Comparison of ENCODE assay signal across 24 cellular contexts in the genomic region with DNA sequence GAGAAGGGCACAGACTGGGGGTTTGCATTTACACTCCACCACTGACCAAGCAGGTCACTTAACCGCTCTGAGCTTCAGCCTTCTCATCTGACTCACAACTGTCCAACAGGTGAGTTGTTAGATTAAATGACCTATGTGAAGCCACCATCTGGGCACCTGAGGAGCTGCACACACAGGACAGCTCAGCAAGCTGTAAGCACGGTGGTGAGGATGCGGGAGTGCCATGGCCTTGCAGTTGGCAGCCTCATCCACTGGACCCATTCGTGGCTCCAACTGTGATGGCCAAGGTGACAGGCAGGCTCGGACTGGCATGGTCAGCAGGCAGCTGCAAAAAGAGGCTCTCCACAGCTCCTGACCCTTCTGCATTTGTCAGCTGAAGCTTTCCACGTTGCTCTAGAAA. TPM values are rescaled to one million over a fixed set of nuclear protein-coding genes. Genes with fewer than 3 reads are reported as not detected.
A peak's percentile ranks its signal among the peaks of the same experiment; 100 is the strongest.
DNase-seq lines count a peak whose midpoint lies in the region; ATAC-seq and TF ChIP-seq lines count a peak whose summit lies in the region.
"Had no signal": no experiment of that assay in that cellular context is flagged by ENCODE, and none has a peak within 500 bp of the region (broad histone marks: within the 10 kb centered on the region; RNA-seq: fewer than 3 reads in every experiment).

No MANE protein-coding gene starts in this region.

- ATAC-seq in right lobe of liver: peak; percentile 31 to 70 (median 50)
- no peak for ATAC-seq in activated CD4-positive, CD25-positive, alpha-beta regulatory T cell treated with anti-CD3 and anti-CD28 coated beads, Interleukin-2, amount 50 U/mL, for 24 hours
- ATAC-seq in natural killer cell treated with Interleukin-12 subunit alpha and Interleukin-12 subunit beta and Interleukin-15 and Interleukin-18, amount 100 ng/mL, for 72 hours: no peak
- ATAC-seq: left cardiac atrium, natural killer cell, sciatic nerve, SK-N-SH treated with all-trans-retinoic acid at 6 μM for 48 hours had no signal

- H3K9me3 ChIP-seq in Caco-2 (no peaks in the 10 kb centered on the region), right lobe of liver (no peaks in the 10 kb centered on the region), esophagus squamous epithelium (no peaks in the 10 kb centered on the region)
- H3K9me3 ChIP-seq: adrenal gland, ovary, thoracic aorta had no signal

- H3K36me3 ChIP-seq in Caco-2 (ENCODE audit: control insufficient read depth, insufficient read depth, low read length) (no peaks in the 10 kb centered on the region), H7 (replicated peaks; ENCODE audit: control insufficient read depth, insufficient read depth, low read length) (no peaks in the 10 kb centered on the region), right lobe of liver (no peaks in the 10 kb centered on the region), esophagus squamous epithelium (no peaks in the 10 kb centered on the region)
- H3K36me3 ChIP-seq: adrenal gland, ovary, thoracic aorta had no signal

- H3K27ac ChIP-seq in right lobe of liver: no peak overlapping the region
- no peak overlapping the region for H3K27ac ChIP-seq in esophagus squamous epithelium
- H3K27ac ChIP-seq: adrenal gland, ovary, RWPE1, thoracic aorta had no signal

- WGBS in right lobe of liver (ENCODE audit: insufficient coverage, low coverage, low lambda C conversion rate, missing lambda C conversion rate): 57% methylated on average over 3 of the region's 6 CpGs
- 63 to 75% methylated on average over 1 to 5 of the region's 6 CpGs for WGBS in esophagus squamous epithelium, 2 donors

- peaks cover 14% of the 10 kb centered on the region for H3K4me1 Mint-ChIP-seq in Caco-2 (ENCODE audit: low read depth, unreplicated experiment)
- no peaks in the 10 kb centered on the region for H3K4me1 Mint-ChIP-seq in natural killer cell treated with Interleukin-12 subunit alpha and Interleukin-12 subunit beta and Interleukin-15 and Interleukin-18, amount 100 ng/mL, for 72 hours (ENCODE audit: low read depth in 2 of 2)
- H3K4me1 Mint-ChIP-seq: natural killer cell had no signal

- TF ChIP-seq POLR2A in right lobe of liver (IDR thresholded peaks at IDR 0.05) (no peak), esophagus squamous epithelium (IDR thresholded peaks at IDR 0.05) (no peak)

- no peaks in the 10 kb centered on the region for H3K36me3 Mint-ChIP-seq in Caco-2 (ENCODE audit: insufficient read depth, unreplicated experiment)
- no peaks in the 10 kb centered on the region for H3K36me3 Mint-ChIP-seq in natural killer cell treated with Interleukin-12 subunit alpha and Interleukin-12 subunit beta and Interleukin-15 and Interleukin-18, amount 100 ng/mL, for 72 hours
- H3K36me3 Mint-ChIP-seq: activated CD4-positive, alpha-beta memory T cell treated with anti-CD3 and anti-CD28 coated beads for 36 hours; natural killer cell had no signal

- H3K27ac Mint-ChIP-seq in Caco-2 (ENCODE audit: unreplicated experiment): peak overlapping the region; percentile 72
- H3K27ac Mint-ChIP-seq in natural killer cell treated with Interleukin-12 subunit alpha and Interleukin-12 subunit beta and Interleukin-15 and Interleukin-18, amount 100 ng/mL, for 72 hours: no peak overlapping the region
- H3K27ac Mint-ChIP-seq: activated B cell treated with CpG ODN at 0.5 μM for 24 hours; activated CD4-positive, alpha-beta memory T cell treated with anti-CD3 and anti-CD28 coated beads for 36 hours; natural killer cell had no signal

- H3K27me3 Mint-ChIP-seq in Caco-2 (ENCODE audit: insufficient read depth, unreplicated experiment): no peaks in the 10 kb centered on the region
- H3K27me3 Mint-ChIP-seq in natural killer cell treated with Interleukin-12 subunit alpha and Interleukin-12 subunit beta and Interleukin-15 and Interleukin-18, amount 100 ng/mL, for 72 hours: peaks cover 0 to 19% of the 10 kb centered on the region in 2 donors

- no TSS peak for BruUV-seq in Caco-2 (replicated peaks; lab: Mats Ljungman, UMichigan)

- no peak overlapping the region for H3K4me3 Mint-ChIP-seq in Caco-2 (ENCODE audit: unreplicated experiment)
- H3K4me3 Mint-ChIP-seq in natural killer cell treated with Interleukin-12 subunit alpha and Interleukin-12 subunit beta and Interleukin-15 and Interleukin-18, amount 100 ng/mL, for 72 hours: no peak overlapping the region
- H3K4me3 Mint-ChIP-seq: activated B cell treated with CpG ODN at 0.5 μM for 24 hours; activated CD4-positive, alpha-beta memory T cell treated with anti-CD3 and anti-CD28 coated beads for 36 hours; natural killer cell had no signal

- peak; percentile 49 to 60 for DNase-seq in Caco-2
- peak; percentile 56 for DNase-seq in H7
- peak; percentile 56 for DNase-seq in SW480 (ENCODE audit: low spot score)
- no peak for DNase-seq in right lobe of liver
- no peak for DNase-seq in natural killer cell treated with Interleukin-12 subunit alpha and Interleukin-12 subunit beta and Interleukin-15 and Interleukin-18, amount 100 ng/mL, for 72 hours (ENCODE audit: low spot score)
- DNase-seq in esophagus squamous epithelium (lab: John Stamatoyannopoulos, UW): no peak
- no peak for DNase-seq in NCI-H1048 (lab: John Stamatoyannopoulos, UW)
- DNase-seq: activated B cell treated with CpG ODN at 0.5 μM for 24 hours; activated CD4-positive, alpha-beta memory T cell treated with anti-CD3 and anti-CD28 coated beads for 36 hours; adrenal gland; C1 segment of cervical spinal cord; cortex of kidney; HCEC 1CT; left cardiac atrium; natural killer cell; NCI-H2029; NCI-H446 treated with DMSO at 0.1 percent for 48 hours; ovary; T-helper 9 cell had no signal

- H3K27me3 ChIP-seq in Caco-2 (replicated peaks; ENCODE audit: control insufficient read depth, insufficient read depth, low read length) (no peaks in the 10 kb centered on the region), H7 (ENCODE audit: control insufficient read depth, insufficient read depth, low read length) (no peaks in the 10 kb centered on the region), right lobe of liver (no peaks in the 10 kb centered on the region), esophagus squamous epithelium (peaks cover 0 to 9% (median 0%) of the 10 kb centered on the region in 4 donors)
- H3K27me3 ChIP-seq: adrenal gland, ovary had no signal

- intact Hi-C loops in Caco-2 (cut with micrococcal nuclease; ENCODE audit: unreplicated experiment): loop anchor here (2.0 kb wide), 1 partner anchor 14 kb away; no protein-coding TSS in a partner anchor
- intact Hi-C loops in right lobe of liver (cut with DNase I): no loop called here
- intact Hi-C loops in esophagus squamous epithelium (cut with DNase I): no loop called here

- TF ChIP-seq CTCF in Caco-2 (IDR thresholded peaks at IDR 0.05; ENCODE audit: insufficient read depth in 1 of 2, low read depth in 1 of 2, low read length in 1 of 2, severe bottlenecking in 1 of 2, unreplicated experiment in 1 of 2): peak; percentile 15 to 23
- TF ChIP-seq CTCF in right lobe of liver (IDR thresholded peaks at IDR 0.05): no peak
- TF ChIP-seq CTCF in esophagus squamous epithelium (IDR thresholded peaks at IDR 0.05): no peak

- POLR2A ChIA-PET in Caco-2 (lab: Charles Lee): interaction anchor here (0.9 to 1.9 kb wide), 2 partner anchors 14 to 29 kb away, joined by 4 to 20 read pairs; no protein-coding TSS in a partner anchor

- CTCF ChIA-PET in Caco-2 (lab: Charles Lee): interaction anchor here (0.5 to 1.1 kb wide), 7 partner anchors 11 to 174 kb away, joined by 3 to 5 read pairs (median 4); no protein-coding TSS in a partner anchor

- H3K4me3 ChIP-seq in Caco-2 (ENCODE audit: low read depth, low read length) (no peak overlapping the region), H7 (ENCODE audit: insufficient read depth, low read depth, low read length) (no peak overlapping the region), right lobe of liver (no peak overlapping the region), esophagus squamous epithelium (no peak overlapping the region)
- H3K4me3 ChIP-seq: adrenal gland, ovary, thoracic aorta had no signal

- H3K4me1 ChIP-seq in Caco-2: peaks cover 18% of the 10 kb centered on the region
- no peaks in the 10 kb centered on the region for H3K4me1 ChIP-seq in right lobe of liver
- no peaks in the 10 kb centered on the region for H3K4me1 ChIP-seq in esophagus squamous epithelium
- H3K4me1 ChIP-seq: adrenal gland had no signal

- H3K9me3 Mint-ChIP-seq in Caco-2 (ENCODE audit: unreplicated experiment): no peaks in the 10 kb centered on the region
- no peaks in the 10 kb centered on the region for H3K9me3 Mint-ChIP-seq in natural killer cell treated with Interleukin-12 subunit alpha and Interleukin-12 subunit beta and Interleukin-15 and Interleukin-18, amount 100 ng/mL, for 72 hours
- H3K9me3 Mint-ChIP-seq: activated CD4-positive, alpha-beta memory T cell treated with anti-CD3 and anti-CD28 coated beads for 36 hours; natural killer cell had no signal

RNA-seq across cellular contexts. Expression of gene AMMECR1L, which starts 23.3 kb away (rescaled TPM):
- total RNA-seq in Caco-2 (2022) (28.1 and 29.3 TPM in 2 replicates), right lobe of liver (1 to 10 TPM; 5.3 to 7.6 (median 6.7) TPM), esophagus squamous epithelium (10 to 100 TPM in 1 of 4 donors, 1 to 10 TPM in 3; 6.3 to 11.8 (median 7.8) TPM)
- total RNA-seq in H7 (2014; rRNA removed; shearing (Covaris generic)): 11.2 and 12.1 TPM in 2 replicates
- 10 to 100 TPM; 20.6 to 24.9 TPM for total RNA-seq in natural killer cell treated with Interleukin-12 subunit alpha and Interleukin-12 subunit beta and Interleukin-15 and Interleukin-18, amount 100 ng/mL, for 72 hours

RNA-seq across cellular contexts. Expression of gene POLR2D, which starts 51.1 kb away (rescaled TPM):
- total RNA-seq in Caco-2 (2022) (61.9 and 65.0 TPM in 2 replicates), right lobe of liver (10 to 100 TPM; 10.1 to 21.5 (median 15.5) TPM), esophagus squamous epithelium (10 to 100 TPM; 10.9 to 15.6 (median 14.5) TPM)
- total RNA-seq in H7 (2014; rRNA removed; shearing (Covaris generic)): 24.8 and 32.7 TPM in 2 replicates
- total RNA-seq in natural killer cell treated with Interleukin-12 subunit alpha and Interleukin-12 subunit beta and Interleukin-15 and Interleukin-18, amount 100 ng/mL, for 72 hours: 10 to 100 TPM; 54.7 to 71.9 TPM

Comparison
In these comparisons a context has a peak if more than half of its experiments do, and no peak if none do; other contexts are left out.
1. DNase-seq: peak in Caco-2 (2 of 2), H7 (single experiment) and SW480 (single experiment); none in right lobe of liver (0 of 3), natural killer cell treated with Interleukin-12 subunit alpha and Interleukin-12 subunit beta and Interleukin-15 and Interleukin-18, amount 100 ng/mL, for 72 hours (single experiment), esophagus squamous epithelium (single experiment) and NCI-H1048 (single experiment).
2. CTCF ChIP-seq: peak in Caco-2 (2 of 2); none in right lobe of liver (0 of 4) and esophagus squamous epithelium (0 of 6).
3. ATAC-seq: peak in right lobe of liver (4 of 4); none in activated CD4-positive, CD25-positive, alpha-beta regulatory T cell treated with anti-CD3 and anti-CD28 coated beads, Interleukin-2, amount 50 U/mL, for 24 hours (0 of 2) and natural killer cell treated with Interleukin-12 subunit alpha and Interleukin-12 subunit beta and Interleukin-15 and Interleukin-18, amount 100 ng/mL, for 72 hours (0 of 2).